In genomic region chr14:50759800-50760543, GRCh38 we compare ENCODE assay signal across 13 cellular contexts.
A peak's percentile ranks its signal among the peaks of the same experiment; 100 is the strongest.
DNase-seq lines count a peak whose midpoint lies in the region; ATAC-seq and TF ChIP-seq lines count a peak whose summit lies in the region.
"Had no signal": no experiment of that assay in that cellular context is flagged by ENCODE, and none has a peak within 500 bp of the region (broad histone marks: within the 10 kb centered on the region; RNA-seq: fewer than 3 reads in every experiment).

No MANE protein-coding gene starts in this region.

- H3K27me3 Mint-ChIP-seq in naive B cell: no peaks in the 10 kb centered on the region

- WGBS in right cardiac atrium: 98% methylated on average over 8 of the region's 8 CpGs

- H3K4me1 ChIP-seq in tibial artery (peaks cover 0 to 68% (median 15%) of the 10 kb centered on the region in 4 donors), right cardiac atrium (ENCODE audit: control insufficient read depth, insufficient read depth, low read length) (peaks cover 2% of the 10 kb centered on the region)

- H3K27ac ChIP-seq in VCaP (peak overlapping the region; percentile 99; the same call in 1 of the 2 replicates), tibial artery (peak overlapping the region; percentile 63 to 78), right cardiac atrium (ENCODE audit: low read length) (no peak overlapping the region)

- intact Hi-C loops in tibial artery (cut with DNase I; ENCODE audit: low total_unique reads): loop anchor here (5.0 kb wide), 1 partner anchor 93 kb away; the partner anchor contains the start of gene SAV1
- intact Hi-C loops in right cardiac atrium (cut with DNase I): no loop called here

- H3K27ac Mint-ChIP-seq in naive B cell: peak overlapping the region in 5 of 6 donors; percentile 58 to 93 (median 86)

- DNase-seq in naive B cell: no peak
- DNase-seq in tibial artery: no peak
- DNase-seq in right cardiac atrium: no peak
- DNase-seq: GF-D8, Karpas-422, NCI-H2029, NCI-H510A treated with DMSO at 0.1 percent for 48 hours, SIG-M5 had no signal

- H3K36me3 ChIP-seq in tibial artery: peaks cover 0 to 32% (median 8%) of the 10 kb centered on the region in 3 donors

- ATAC-seq in HG03280 (IDR thresholded peaks at IDR 0.05; ENCODE audit: unreplicated experiment) (peak; percentile 44), naive B cell (ENCODE audit: low read depth in 2 of 2) (no peak), right cardiac atrium (no peak), GM21737 (IDR thresholded peaks at IDR 0.05; ENCODE audit: unreplicated experiment) (no peak), GM19035 (IDR thresholded peaks at IDR 0.05; ENCODE audit: unreplicated experiment) (no peak)
- ATAC-seq: HepG2 had no signal

- peaks cover 33 to 44% of the 10 kb centered on the region in 2 donors for H3K36me3 Mint-ChIP-seq in naive B cell

- H3K4me3 ChIP-seq in tibial artery (no peak overlapping the region), right cardiac atrium (ENCODE audit: low read length) (no peak overlapping the region)

- H3K4me1 Mint-ChIP-seq in naive B cell: peaks cover 0 to 6% (median 0%) of the 10 kb centered on the region in 3 donors

- H3K9me3 ChIP-seq in tibial artery: no peaks in the 10 kb centered on the region
- no peaks in the 10 kb centered on the region for H3K9me3 ChIP-seq in right cardiac atrium (ENCODE audit: control insufficient read depth, low read length)

- H3K4me3 Mint-ChIP-seq in naive B cell: no peak overlapping the region

- TF ChIP-seq CTCF in VCaP (conservative IDR thresholded peaks at IDR 0.05) (no peak), tibial artery (IDR thresholded peaks at IDR 0.05) (no peak)

- H3K27me3 ChIP-seq in tibial artery: no peaks in the 10 kb centered on the region
- H3K27me3 ChIP-seq in right cardiac atrium (ENCODE audit: control insufficient read depth, insufficient read depth): no peaks in the 10 kb centered on the region

- no peaks in the 10 kb centered on the region for H3K9me3 Mint-ChIP-seq in naive B cell
